19 cellular contexts compared by ENCODE assay signal in genomic region chr10:86056632-86057031, GRCh38.
"Had no signal": no experiment of that assay in that cellular context is flagged by ENCODE, and none has a peak within 500 bp of the region (broad histone marks: within the 10 kb centered on the region; RNA-seq: fewer than 3 reads in every experiment).

No MANE protein-coding gene starts in this region.

- H3K4me3 Mint-ChIP-seq: naive thymus-derived CD4-positive, alpha-beta T cell; natural killer cell treated with Interleukin-12 subunit alpha and Interleukin-12 subunit beta and Interleukin-15 and Interleukin-18, amount 100 ng/mL, for 72 hours; stimulated activated memory B cell treated with anti-CD40 and anti-IgM and Interleukin-4, amounts not matched to agents 10 μg/mL and 1 μg/mL and 100 μg/mL, for 72 hours; type B pancreatic cell had no signal

- H3K36me3 Mint-ChIP-seq: naive thymus-derived CD4-positive, alpha-beta T cell; natural killer cell treated with Interleukin-12 subunit alpha and Interleukin-12 subunit beta and Interleukin-15 and Interleukin-18, amount 100 ng/mL, for 72 hours; stimulated activated memory B cell treated with anti-CD40 and anti-IgM and Interleukin-4, amounts not matched to agents 10 μg/mL and 1 μg/mL and 100 μg/mL, for 72 hours; type B pancreatic cell had no signal

- H3K27ac Mint-ChIP-seq: naive thymus-derived CD4-positive, alpha-beta T cell; natural killer cell treated with Interleukin-12 subunit alpha and Interleukin-12 subunit beta and Interleukin-15 and Interleukin-18, amount 100 ng/mL, for 72 hours; progenitor cell of endocrine pancreas; stimulated activated memory B cell treated with anti-CD40 and anti-IgM and Interleukin-4, amounts not matched to agents 10 μg/mL and 1 μg/mL and 100 μg/mL, for 72 hours; type B pancreatic cell had no signal

- ATAC-seq: mucosa of descending colon; naive thymus-derived CD4-positive, alpha-beta T cell; natural killer cell treated with Interleukin-12 subunit alpha and Interleukin-12 subunit beta and Interleukin-15 and Interleukin-18, amount 100 ng/mL, for 72 hours; right lobe of liver; stimulated activated memory B cell treated with anti-CD40 and anti-IgM and Interleukin-4, amounts not matched to agents 10 μg/mL and 1 μg/mL and 100 μg/mL, for 72 hours had no signal

- H3K9me3 Mint-ChIP-seq: natural killer cell treated with Interleukin-12 subunit alpha and Interleukin-12 subunit beta and Interleukin-15 and Interleukin-18, amount 100 ng/mL, for 72 hours; type B pancreatic cell had no signal

- H3K4me1 Mint-ChIP-seq: naive thymus-derived CD4-positive, alpha-beta T cell; stimulated activated memory B cell treated with anti-CD40 and anti-IgM and Interleukin-4, amounts not matched to agents 10 μg/mL and 1 μg/mL and 100 μg/mL, for 72 hours had no signal

- DNase-seq: hippocampal formation; kidney; left ventricle myocardium inferior; mesendoderm; midbrain; mucosa of descending colon; naive thymus-derived CD4-positive, alpha-beta T cell; ovary; right lobe of liver; stimulated activated CD4-positive, alpha-beta T cell treated with anti-CD3 and anti-CD28 coated beads, Interleukin-1b, Interleukin-23, amount 100 ng/mL, for 48 hours; stimulated activated CD4-positive, alpha-beta T cell treated with anti-CD3 and anti-CD28 coated beads, Interleukin-2, amount 100 ng/mL, for 48 hours; stimulated activated CD4-positive, alpha-beta T cell treated with anti-CD3 and anti-CD28 coated beads, Interleukin-4, amount 100 ng/mL, for 4 hours; stimulated activated CD8-positive, alpha-beta memory T cell treated with anti-CD3 and anti-CD28 coated beads, Interleukin-4, amount 100 ng/mL, for 48 hours; stimulated activated naive CD4-positive, alpha-beta T cell treated with Interleukin-2 at 50 U/mL for 16 hours; uterus had no signal
